Comparison of ENCODE assay signal across 11 cellular contexts in genomic region chr11:120835601-120836228, GRCh38.
A peak's percentile ranks its signal among the peaks of the same experiment; 100 is the strongest.
DNase-seq lines count a peak whose midpoint lies in the region; ATAC-seq and TF ChIP-seq lines count a peak whose summit lies in the region.
"Had no signal": no experiment of that assay in that cellular context is flagged by ENCODE, and none has a peak within 500 bp of the region (broad histone marks: within the 10 kb centered on the region; RNA-seq: fewer than 3 reads in every experiment).

No MANE protein-coding gene starts in this region.

- TF ChIP-seq CTCF in smooth muscle cell (IDR thresholded peaks at IDR 0.05; ENCODE audit: borderline replicate concordance, insufficient read depth, poor library complexity, severe bottlenecking), result no peak

- H3K9me3 ChIP-seq in smooth muscle cell (replicated peaks; ENCODE audit: low read depth), result no peaks in the 10 kb centered on the region
- H3K9me3 ChIP-seq: upper lobe of right lung had no signal

- H3K4me3 ChIP-seq in smooth muscle cell, result no peak overlapping the region
- H3K4me3 ChIP-seq: upper lobe of right lung had no signal

- H3F3A ChIP-seq in smooth muscle cell (ENCODE audit: low read depth), result no peaks in the 10 kb centered on the region

- ATAC-seq in GM19035 (IDR thresholded peaks at IDR 0.05; ENCODE audit: unreplicated experiment), result peak; percentile 92
- peak; percentile 96 for ATAC-seq in HG02938 (IDR thresholded peaks at IDR 0.05; ENCODE audit: unreplicated experiment)
- ATAC-seq in naive thymus-derived CD8-positive, alpha-beta T cell, result no peak
- ATAC-seq: upper lobe of right lung had no signal

- WGBS in smooth muscle cell (ENCODE audit: low lambda C conversion rate), result 68% methylated on average over 11 of the region's 11 CpGs

- POLR2A ChIA-PET in naive thymus-derived CD8-positive, alpha-beta T cell (lab: Charles Lee), result no interaction called here

- peaks cover 0 to 5% (median 0%) of the 10 kb centered on the region in 4 donors for H3K4me1 Mint-ChIP-seq in naive thymus-derived CD8-positive, alpha-beta T cell

- H2AFZ ChIP-seq in smooth muscle cell (ENCODE audit: low read depth), result no peak overlapping the region

- H3K4me1 ChIP-seq in smooth muscle cell (ENCODE audit: low read depth), result peaks cover 4% of the 10 kb centered on the region
- H3K4me1 ChIP-seq: upper lobe of right lung had no signal

- H3K9ac ChIP-seq in smooth muscle cell (ENCODE audit: low read depth), result no peak overlapping the region
- H3K9ac ChIP-seq: KMS-11 had no signal

- DNase-seq in AG08395 (ENCODE audit: low spot score), result peak; percentile 14
- peak; percentile 51 to 62 for DNase-seq in activated T-cell treated with anti-CD3 and anti-CD28 coated beads, Interleukin-2, amount 50 U/mL, for 48 hours
- DNase-seq in naive thymus-derived CD8-positive, alpha-beta T cell, result no peak
- DNase-seq in smooth muscle cell (lab: John Stamatoyannopoulos, UW; ENCODE audit: unreplicated experiment), result no peak
- no peak for DNase-seq in dedifferentiated amniotic fluid mesenchymal stem cell (ENCODE audit: extremely low spot score)
- DNase-seq in HuH-7.5 (ENCODE audit: low spot score), result no peak
- DNase-seq: naive B cell, upper lobe of right lung had no signal

- H3K27ac ChIP-seq in smooth muscle cell (ENCODE audit: low read depth), result no peak overlapping the region
- H3K27ac ChIP-seq: KMS-11, upper lobe of right lung had no signal

- no peak overlapping the region for H3K4me2 ChIP-seq in smooth muscle cell
- H3K4me2 ChIP-seq: KMS-11 had no signal

- no peaks in the 10 kb centered on the region for H3K27me3 ChIP-seq in smooth muscle cell (ENCODE audit: low read depth)
- H3K27me3 ChIP-seq: upper lobe of right lung had no signal

- no peaks in the 10 kb centered on the region for H3K36me3 Mint-ChIP-seq in naive thymus-derived CD8-positive, alpha-beta T cell
- H3K36me3 Mint-ChIP-seq: naive B cell had no signal

- H3K79me2 ChIP-seq in smooth muscle cell (ENCODE audit: low read depth), result no peaks in the 10 kb centered on the region

- H3K9me3 Mint-ChIP-seq in naive thymus-derived CD8-positive, alpha-beta T cell, result no peaks in the 10 kb centered on the region
- H3K9me3 Mint-ChIP-seq: naive B cell had no signal

- peak overlapping the region in 1 of 10 donors; percentile 3 for H3K27ac Mint-ChIP-seq in naive thymus-derived CD8-positive, alpha-beta T cell
- H3K27ac Mint-ChIP-seq: naive B cell had no signal

- H3K27me3 Mint-ChIP-seq in naive thymus-derived CD8-positive, alpha-beta T cell, result peaks cover 5 to 40% (median 11%) of the 10 kb centered on the region in 5 donors

- H3K36me3 ChIP-seq in smooth muscle cell (ENCODE audit: low read depth), result no peaks in the 10 kb centered on the region
- H3K36me3 ChIP-seq: upper lobe of right lung had no signal

- H4K20me1 ChIP-seq in smooth muscle cell (ENCODE audit: low read depth), result no peaks in the 10 kb centered on the region

- no peak overlapping the region for H3K4me3 Mint-ChIP-seq in naive thymus-derived CD8-positive, alpha-beta T cell
- H3K4me3 Mint-ChIP-seq: naive B cell had no signal

Comparison
In these comparisons a context has a peak if more than half of its experiments do, and no peak if none do; other contexts are left out.
1. DNase-seq: peak in AG08395 (single experiment) and activated T-cell treated with anti-CD3 and anti-CD28 coated beads, Interleukin-2, amount 50 U/mL, for 48 hours (2 of 2); none in naive thymus-derived CD8-positive, alpha-beta T cell (0 of 10), smooth muscle cell (single experiment), dedifferentiated amniotic fluid mesenchymal stem cell (single experiment) and HuH-7.5 (single experiment).
2. ATAC-seq: peak in GM19035 (single experiment) and HG02938 (single experiment); none in naive thymus-derived CD8-positive, alpha-beta T cell (0 of 2).